Comparison of ENCODE assay signal across 24 cellular contexts in genomic region chr16:61007694-61008093, GRCh38.
"Had no signal": no experiment of that assay in that cellular context is flagged by ENCODE, and none has a peak within 500 bp of the region (broad histone marks: within the 10 kb centered on the region; RNA-seq: fewer than 3 reads in every experiment).

No MANE protein-coding gene starts in this region.

- H3K4me1 ChIP-seq: heart left ventricle, sigmoid colon, transverse colon had no signal

- H3K4me3 Mint-ChIP-seq: activated B cell treated with CpG ODN at 0.5 μM for 24 hours; activated CD4-positive, alpha-beta T cell treated with anti-CD3 and anti-CD28 coated beads for 36 hours; activated naive CD4-positive, alpha-beta T cell treated with anti-CD3 and anti-CD28 coated beads for 36 hours; activated naive CD8-positive, alpha-beta T cell treated with anti-CD3 and anti-CD28 coated beads, Interleukin-2, amount 10 ng/mL, durations not matched to agents 7 days and 5 days; activated T-cell treated with anti-CD3 and anti-CD28 coated beads, Interleukin-2, amount 50 U/mL, for 72 hours; nephron; stimulated activated naive B cell treated with anti-CD40 and anti-IgM and Interleukin-4, amounts not matched to agents 10 μg/mL and 1 μg/mL and 100 μg/mL, for 72 hours had no signal

- FAIRE-seq: bronchial epithelial cell, islet of Langerhans, urothelium cell line had no signal

- H3K27me3 ChIP-seq: gastroesophageal sphincter, heart left ventricle, sigmoid colon, transverse colon had no signal

- DNase-seq: activated B cell treated with CpG ODN at 0.5 μM for 24 hours; activated CD4-positive, alpha-beta T cell treated with anti-CD3 and anti-CD28 coated beads for 36 hours; activated CD4-positive, alpha-beta T cell treated with anti-CD3 and anti-CD28 coated beads, Interleukin-2, amount 50 U/mL, for 4 hours; activated effector memory CD4-positive, alpha-beta T cell treated with Interleukin-2 at 50 U/mL for 16 hours; activated naive CD4-positive, alpha-beta T cell treated with anti-CD3 and anti-CD28 coated beads for 36 hours; activated naive CD8-positive, alpha-beta T cell treated with anti-CD3 and anti-CD28 coated beads, Interleukin-2, amount 10 ng/mL, durations not matched to agents 7 days and 5 days; activated T-cell treated with anti-CD3 and anti-CD28 coated beads, Interleukin-2, amount 50 U/mL, for 72 hours; amygdala; heart left ventricle; left cardiac atrium; mesenchymal stem cell; occipital lobe; posterior cingulate gyrus; sigmoid colon; stimulated activated CD4-positive, alpha-beta T cell treated with anti-CD3 and anti-CD28 coated beads, Interleukin-2, amount 100 ng/mL, for 48 hours; stimulated activated CD8-positive, alpha-beta memory T cell treated with anti-CD3 and anti-CD28 coated beads, Interleukin-4, amount 100 ng/mL, for 48 hours; stimulated activated naive B cell treated with anti-CD40 and anti-IgM and Interleukin-4, amounts not matched to agents 10 μg/mL and 1 μg/mL and 100 μg/mL, for 72 hours; transverse colon had no signal

- H3K27me3 Mint-ChIP-seq: activated B cell treated with CpG ODN at 0.5 μM for 24 hours; activated CD4-positive, alpha-beta T cell treated with anti-CD3 and anti-CD28 coated beads for 36 hours; activated naive CD8-positive, alpha-beta T cell treated with anti-CD3 and anti-CD28 coated beads, Interleukin-2, amount 10 ng/mL, durations not matched to agents 7 days and 5 days; stimulated activated naive B cell treated with anti-CD40 and anti-IgM and Interleukin-4, amounts not matched to agents 10 μg/mL and 1 μg/mL and 100 μg/mL, for 72 hours had no signal

- H3K27ac ChIP-seq: coronary artery, gastroesophageal sphincter, heart left ventricle, sigmoid colon, transverse colon had no signal

- H3K27ac Mint-ChIP-seq: activated B cell treated with CpG ODN at 0.5 μM for 24 hours; activated CD4-positive, alpha-beta T cell treated with anti-CD3 and anti-CD28 coated beads for 36 hours; activated naive CD4-positive, alpha-beta T cell treated with anti-CD3 and anti-CD28 coated beads for 36 hours; activated naive CD8-positive, alpha-beta T cell treated with anti-CD3 and anti-CD28 coated beads, Interleukin-2, amount 10 ng/mL, durations not matched to agents 7 days and 5 days; activated T-cell treated with anti-CD3 and anti-CD28 coated beads, Interleukin-2, amount 50 U/mL, for 72 hours; nephron; stimulated activated naive B cell treated with anti-CD40 and anti-IgM and Interleukin-4, amounts not matched to agents 10 μg/mL and 1 μg/mL and 100 μg/mL, for 72 hours had no signal

- H3K4me1 Mint-ChIP-seq: activated B cell treated with CpG ODN at 0.5 μM for 24 hours; activated CD4-positive, alpha-beta T cell treated with anti-CD3 and anti-CD28 coated beads for 36 hours; activated naive CD8-positive, alpha-beta T cell treated with anti-CD3 and anti-CD28 coated beads, Interleukin-2, amount 10 ng/mL, durations not matched to agents 7 days and 5 days; nephron; stimulated activated naive B cell treated with anti-CD40 and anti-IgM and Interleukin-4, amounts not matched to agents 10 μg/mL and 1 μg/mL and 100 μg/mL, for 72 hours had no signal

- H3K9me3 ChIP-seq: gastroesophageal sphincter, heart left ventricle, sigmoid colon, transverse colon had no signal

- H3K36me3 Mint-ChIP-seq: activated naive CD8-positive, alpha-beta T cell treated with anti-CD3 and anti-CD28 coated beads, Interleukin-2, amount 10 ng/mL, durations not matched to agents 7 days and 5 days; stimulated activated naive B cell treated with anti-CD40 and anti-IgM and Interleukin-4, amounts not matched to agents 10 μg/mL and 1 μg/mL and 100 μg/mL, for 72 hours had no signal

- ATAC-seq: activated CD4-positive, alpha-beta T cell treated with anti-CD3 and anti-CD28 coated beads for 36 hours; activated T-cell treated with anti-CD3 and anti-CD28 coated beads, Interleukin-2, amount 50 U/mL, for 72 hours; gastroesophageal sphincter; heart left ventricle; left cardiac atrium; stimulated activated naive B cell treated with anti-CD40 and anti-IgM and Interleukin-4, amounts not matched to agents 10 μg/mL and 1 μg/mL and 100 μg/mL, for 72 hours had no signal

- H3K9me3 Mint-ChIP-seq: activated B cell treated with CpG ODN at 0.5 μM for 24 hours; nephron; stimulated activated naive B cell treated with anti-CD40 and anti-IgM and Interleukin-4, amounts not matched to agents 10 μg/mL and 1 μg/mL and 100 μg/mL, for 72 hours had no signal

- H3K4me3 ChIP-seq: coronary artery, gastroesophageal sphincter, heart left ventricle, sigmoid colon, transverse colon had no signal
